ENCODE assay signal across 1 cellular context in genomic region chr2:170973492-170974303, GRCh38.
TF ChIP-seq lines count a peak whose summit lies in the region.

No MANE protein-coding gene starts in this region.

TF ChIP-seq in HepG2, 621 proteins besides CTCF, POLR2A, EP300 and RAD21 (continued from another document and continues in another):
- no peak for TF ChIP-seq SETDB1 (CRISPR knock-in tag; IDR thresholded peaks at IDR 0.05; ENCODE audit: borderline replicate concordance)
- TF ChIP-seq NBN (conservative IDR thresholded peaks at IDR 0.05): no peak
- TF ChIP-seq ZNF558 (CRISPR knock-in tag; IDR thresholded peaks at IDR 0.05; ENCODE audit: borderline replicate concordance): no peak; the same call in 1 of the 2 replicates
- TF ChIP-seq RAD51 (IDR thresholded peaks at IDR 0.05; ENCODE audit: borderline replicate concordance): no peak
- TF ChIP-seq, protein P1, sequence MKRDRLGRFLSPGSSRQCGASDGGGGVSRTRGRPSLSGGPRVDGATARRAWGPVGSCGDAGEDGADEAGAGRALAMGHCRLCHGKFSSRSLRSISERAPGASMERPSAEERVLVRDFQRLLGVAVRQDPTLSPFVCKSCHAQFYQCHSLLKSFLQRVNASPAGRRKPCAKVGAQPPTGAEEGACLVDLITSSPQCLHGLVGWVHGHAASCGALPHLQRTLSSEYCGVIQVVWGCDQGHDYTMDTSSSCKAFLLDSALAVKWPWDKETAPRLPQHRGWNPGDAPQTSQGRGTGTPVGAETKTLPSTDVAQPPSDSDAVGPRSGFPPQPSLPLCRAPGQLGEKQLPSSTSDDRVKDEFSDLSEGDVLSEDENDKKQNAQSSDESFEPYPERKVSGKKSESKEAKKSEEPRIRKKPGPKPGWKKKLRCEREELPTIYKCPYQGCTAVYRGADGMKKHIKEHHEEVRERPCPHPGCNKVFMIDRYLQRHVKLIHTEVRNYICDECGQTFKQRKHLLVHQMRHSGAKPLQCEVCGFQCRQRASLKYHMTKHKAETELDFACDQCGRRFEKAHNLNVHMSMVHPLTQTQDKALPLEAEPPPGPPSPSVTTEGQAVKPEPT (CRISPR knock-in tag; IDR thresholded peaks at IDR 0.05; ENCODE audit: low read depth): peak; percentile 75
- peak; percentile 81; the same call in 1 of the 2 replicates for TF ChIP-seq ZBTB25 (CRISPR knock-in tag; IDR thresholded peaks at IDR 0.05)
- TF ChIP-seq ZFX (CRISPR knock-in tag; IDR thresholded peaks at IDR 0.05; ENCODE audit: low read depth): peak; percentile 83
- TF ChIP-seq ZBTB38 (CRISPR knock-in tag; IDR thresholded peaks at IDR 0.05): no peak; the same call in 1 of the 2 replicates
- peak; percentile 90; the same call in 1 of the 2 replicates for TF ChIP-seq STAT6 (CRISPR knock-in tag; IDR thresholded peaks at IDR 0.05; ENCODE audit: borderline replicate concordance)
- TF ChIP-seq SUZ12 (IDR thresholded peaks at IDR 0.05; ENCODE audit: low read depth, low read length): no peak
- TF ChIP-seq, protein P2, sequence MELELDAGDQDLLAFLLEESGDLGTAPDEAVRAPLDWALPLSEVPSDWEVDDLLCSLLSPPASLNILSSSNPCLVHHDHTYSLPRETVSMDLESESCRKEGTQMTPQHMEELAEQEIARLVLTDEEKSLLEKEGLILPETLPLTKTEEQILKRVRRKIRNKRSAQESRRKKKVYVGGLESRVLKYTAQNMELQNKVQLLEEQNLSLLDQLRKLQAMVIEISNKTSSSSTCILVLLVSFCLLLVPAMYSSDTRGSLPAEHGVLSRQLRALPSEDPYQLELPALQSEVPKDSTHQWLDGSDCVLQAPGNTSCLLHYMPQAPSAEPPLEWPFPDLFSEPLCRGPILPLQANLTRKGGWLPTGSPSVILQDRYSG (CRISPR knock-in tag; IDR thresholded peaks at IDR 0.05): peak; percentile 86; the same call in 1 of the 2 replicates
- TF ChIP-seq BORCS8-MEF2B (CRISPR knock-in tag; IDR thresholded peaks at IDR 0.05): peak; percentile 82
- peak; percentile 7; the same call in 1 of the 2 replicates for TF ChIP-seq RERE (CRISPR knock-in tag; IDR thresholded peaks at IDR 0.05; ENCODE audit: low read depth)
- no peak for TF ChIP-seq ZNF746 (CRISPR knock-in tag; IDR thresholded peaks at IDR 0.05)
- peak; percentile 70; the same call in 1 of the 2 replicates for TF ChIP-seq NCOR1 (IDR thresholded peaks at IDR 0.05; ENCODE audit: borderline replicate concordance, low read length)
- TF ChIP-seq ZNF557 (CRISPR knock-in tag; IDR thresholded peaks at IDR 0.05): no peak; the same call in 1 of the 2 replicates
- TF ChIP-seq, protein P3, sequence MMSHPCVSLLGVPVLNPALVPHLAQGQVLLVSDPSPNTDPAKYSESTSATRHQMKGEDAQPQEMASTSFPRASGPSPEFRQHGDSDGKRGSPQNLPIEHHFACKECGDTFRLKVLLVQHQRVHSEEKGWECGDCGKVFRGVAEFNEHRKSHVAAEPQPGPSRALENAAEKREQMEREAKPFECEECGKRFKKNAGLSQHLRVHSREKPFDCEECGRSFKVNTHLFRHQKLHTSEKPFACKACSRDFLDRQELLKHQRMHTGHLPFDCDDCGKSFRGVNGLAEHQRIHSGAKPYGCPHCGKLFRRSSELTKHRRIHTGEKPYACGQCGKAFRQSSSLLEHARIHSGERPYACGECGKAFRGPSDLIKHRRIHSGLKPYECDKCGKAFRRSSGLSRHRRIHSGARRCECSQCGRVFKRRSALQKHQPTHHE (CRISPR knock-in tag; IDR thresholded peaks at IDR 0.05; ENCODE audit: borderline replicate concordance): no peak; the same call in 1 of the 2 replicates
- TF ChIP-seq PPARG (CRISPR knock-in tag; conservative IDR thresholded peaks at IDR 0.05): peak; percentile 68; the same call in 1 of the 2 replicates
- no peak for TF ChIP-seq JUND (CRISPR knock-in tag; IDR thresholded peaks at IDR 0.05)
- TF ChIP-seq CBX5 (CRISPR knock-in tag; IDR thresholded peaks at IDR 0.05; ENCODE audit: borderline replicate concordance): no peak
- peak; percentile 48; the same call in 1 of the 2 replicates for TF ChIP-seq ETV6 (CRISPR knock-in tag; conservative IDR thresholded peaks at IDR 0.05)
- TF ChIP-seq TBP (CRISPR knock-in tag; IDR thresholded peaks at IDR 0.05): no peak
- TF ChIP-seq PHF8 (CRISPR knock-in tag; IDR thresholded peaks at IDR 0.05): peak; percentile 68
- peak; percentile 62; the same call in 1 of the 2 replicates for TF ChIP-seq FIP1L1 (IDR thresholded peaks at IDR 0.05; ENCODE audit: borderline replicate concordance, insufficient read depth, low read depth, low read length)
- TF ChIP-seq ZNF704 (CRISPR knock-in tag; IDR thresholded peaks at IDR 0.05; ENCODE audit: borderline replicate concordance): no peak
- no peak for TF ChIP-seq NFE2 (CRISPR knock-in tag; IDR thresholded peaks at IDR 0.05)
- TF ChIP-seq RNF2 (conservative IDR thresholded peaks at IDR 0.05; ENCODE audit: low read depth): peak; percentile 66
- no peak for TF ChIP-seq PAF1 (CRISPR knock-in tag; IDR thresholded peaks at IDR 0.05)
- no peak for TF ChIP-seq ZNF3 (CRISPR knock-in tag; IDR thresholded peaks at IDR 0.05)
- peak; percentile 90 for TF ChIP-seq ZNF333 (CRISPR knock-in tag; IDR thresholded peaks at IDR 0.05; ENCODE audit: borderline replicate concordance)
- peak; percentile 93 for TF ChIP-seq ZSCAN21 (CRISPR knock-in tag; IDR thresholded peaks at IDR 0.05; ENCODE audit: borderline replicate concordance)
- TF ChIP-seq ZFP36L1 (CRISPR knock-in tag; IDR thresholded peaks at IDR 0.05): 0 out of 2 replicates have a peak, but pooled peaks have one; percentile 34
- TF ChIP-seq HMGXB3 (CRISPR knock-in tag; IDR thresholded peaks at IDR 0.05; ENCODE audit: borderline replicate concordance): peak; percentile 17; the same call in 1 of the 2 replicates
- peak; percentile 41; the same call in 1 of the 2 replicates for TF ChIP-seq ZNF709 (CRISPR knock-in tag; IDR thresholded peaks at IDR 0.05)
- no peak for TF ChIP-seq SRF (IDR thresholded peaks at IDR 0.05; ENCODE audit: low read depth, low read length)
- TF ChIP-seq THAP11 (CRISPR knock-in tag; IDR thresholded peaks at IDR 0.05): peak; percentile 79
- TF ChIP-seq ZNF331 (CRISPR knock-in tag; IDR thresholded peaks at IDR 0.05): 0 out of 2 replicates have a peak, but pooled peaks have one; percentile 50
